Comparison of ENCODE assay signal across 1 cellular context in genomic region chr17:40113110-40113960, GRCh38.
TF ChIP-seq lines count a peak whose summit lies in the region.

No MANE protein-coding gene starts in this region.

TF ChIP-seq in K562, 482 proteins besides CTCF, POLR2A, EP300 and RAD21 (continues in another document):
- no peak for TF ChIP-seq PHB (CRISPR knock-in tag; IDR thresholded peaks at IDR 0.05)
- TF ChIP-seq ZNF174 (CRISPR knock-in tag; IDR thresholded peaks at IDR 0.05): no peak
- TF ChIP-seq TARDBP (IDR thresholded peaks at IDR 0.05): no peak
- TF ChIP-seq ZNF511 (CRISPR knock-in tag; IDR thresholded peaks at IDR 0.05): no peak
- TF ChIP-seq ATF6 (CRISPR knock-in tag; IDR thresholded peaks at IDR 0.05): no peak
- no peak for TF ChIP-seq ZNF277 (CRISPR knock-in tag; IDR thresholded peaks at IDR 0.05; ENCODE audit: borderline replicate concordance)
- TF ChIP-seq EP400 (IDR thresholded peaks at IDR 0.05): peak; percentile 96
- TF ChIP-seq CBFA2T2 (conservative IDR thresholded peaks at IDR 0.05): peak; percentile 63
- no peak for TF ChIP-seq FOXA1 (IDR thresholded peaks at IDR 0.05; ENCODE audit: borderline replicate concordance)
- TF ChIP-seq SFPQ (IDR thresholded peaks at IDR 0.05; ENCODE audit: low read depth, low read length): no peak
- no peak for TF ChIP-seq SRSF1 (IDR thresholded peaks at IDR 0.05; ENCODE audit: low read depth, low read length)
- TF ChIP-seq CSDE1 (IDR thresholded peaks at IDR 0.05): no peak
- TF ChIP-seq ZNF324 (CRISPR knock-in tag; IDR thresholded peaks at IDR 0.05): no peak
- TF ChIP-seq PRDM10 (IDR thresholded peaks at IDR 0.05; ENCODE audit: partially characterized antibody): peak; percentile 71
- 0 out of 2 replicates have a peak, but pooled peaks have one; percentile 11 for TF ChIP-seq ATF3 (IDR thresholded peaks at IDR 0.05)
- TF ChIP-seq ATF3 (CRISPR knock-in tag; conservative IDR thresholded peaks at IDR 0.05): no peak
- TF ChIP-seq USF1 (CRISPR knock-in tag; IDR thresholded peaks at IDR 0.05): peak; percentile 96
- no peak for TF ChIP-seq THRA (IDR thresholded peaks at IDR 0.05)
- TF ChIP-seq ZNF79 (CRISPR knock-in tag; IDR thresholded peaks at IDR 0.05; ENCODE audit: low read depth): no peak
- no peak for TF ChIP-seq ZNF445 (CRISPR knock-in tag; IDR thresholded peaks at IDR 0.05; ENCODE audit: low read depth)
- TF ChIP-seq GTF2E2 (tag; IDR thresholded peaks at IDR 0.05): no peak
- TF ChIP-seq CHAMP1 (IDR thresholded peaks at IDR 0.05): no peak
- TF ChIP-seq BCL6 (CRISPR knock-in tag; IDR thresholded peaks at IDR 0.05): no peak
- no peak for TF ChIP-seq ZNF740 (CRISPR knock-in tag; IDR thresholded peaks at IDR 0.05)
- no peak for TF ChIP-seq ZNF740 (tag; IDR thresholded peaks at IDR 0.05)
- no peak for TF ChIP-seq TFAM (CRISPR knock-in tag; conservative IDR thresholded peaks at IDR 0.05)
- no peak for TF ChIP-seq KAT7 (CRISPR knock-in tag; IDR thresholded peaks at IDR 0.05; ENCODE audit: borderline replicate concordance)
- no peak for TF ChIP-seq ETV6 (IDR thresholded peaks at IDR 0.05; ENCODE audit: borderline replicate concordance in 1 of 2, low read depth in 2 of 2, low read length in 1 of 2)
- no peak for TF ChIP-seq ETV6 (CRISPR knock-in tag; IDR thresholded peaks at IDR 0.05; ENCODE audit: borderline replicate concordance)
- TF ChIP-seq YY1 (IDR thresholded peaks at IDR 0.05; ENCODE audit: borderline replicate concordance in 1 of 3, control insufficient read depth in 1 of 3, extremely low read depth in 1 of 3, insufficient read depth in 3 of 3, insufficient read length in 1 of 3, insufficient replicate concordance in 2 of 3, low read depth in 1 of 3, low read length in 2 of 3): peak in 2 of 3 experiments; percentile 39 to 53
- TF ChIP-seq NRF1 (conservative IDR thresholded peaks at IDR 0.05 in 1 of 2, IDR thresholded peaks at IDR 0.05 in 1 of 2): 0 out of 4 replicates have a peak, but pooled peaks have one; percentile 11 to 15
- peak; percentile 51 for TF ChIP-seq CTCFL (IDR thresholded peaks at IDR 0.05; ENCODE audit: borderline replicate concordance, insufficient read depth, low read depth, low read length, poor library complexity, severe bottlenecking)
- TF ChIP-seq SLC30A9 (CRISPR knock-in tag; IDR thresholded peaks at IDR 0.05): no peak
- TF ChIP-seq PCBP2 (IDR thresholded peaks at IDR 0.05; ENCODE audit: low read depth, low read length, poor library complexity, severe bottlenecking): no peak
- TF ChIP-seq HDAC1 (IDR thresholded peaks at IDR 0.05): peak in 1 of 2 experiments; percentile 97; a peak in 2 of 4 replicates
- TF ChIP-seq ZNF507 (tag; conservative IDR thresholded peaks at IDR 0.05): no peak
- TF ChIP-seq BRF1 (IDR thresholded peaks at IDR 0.05; ENCODE audit: borderline replicate concordance, extremely low read depth, insufficient read length): no peak
- TF ChIP-seq DLX4 (CRISPR knock-in tag; IDR thresholded peaks at IDR 0.05): no peak
- peak; percentile 49; the same call in 1 of the 2 replicates for TF ChIP-seq SP1 (CRISPR knock-in tag; IDR thresholded peaks at IDR 0.05)
- TF ChIP-seq ZNF699 (CRISPR knock-in tag; IDR thresholded peaks at IDR 0.05; ENCODE audit: insufficient replicate concordance): no peak
- TF ChIP-seq ZFP30 (CRISPR knock-in tag; IDR thresholded peaks at IDR 0.05; ENCODE audit: borderline replicate concordance): no peak
- no peak for TF ChIP-seq ZBED1 (IDR thresholded peaks at IDR 0.05)
- no peak for TF ChIP-seq IRF2 (CRISPR knock-in tag; IDR thresholded peaks at IDR 0.05)
- TF ChIP-seq NUFIP1 (IDR thresholded peaks at IDR 0.05; ENCODE audit: partially characterized antibody): no peak
- no peak for TF ChIP-seq ZC3H8 (IDR thresholded peaks at IDR 0.05)
- TF ChIP-seq ZNF121 (CRISPR knock-in tag; conservative IDR thresholded peaks at IDR 0.05): no peak
- TF ChIP-seq SIN3B (IDR thresholded peaks at IDR 0.05; ENCODE audit: low read depth): no peak
